8 cellular contexts compared by ENCODE assay signal in genomic region chr20:4720121-4720976, GRCh38. TPM values are rescaled to one million over a fixed set of nuclear protein-coding genes. Genes with fewer than 3 reads are reported as not detected.
DNase-seq lines count a peak whose midpoint lies in the region; ATAC-seq and TF ChIP-seq lines count a peak whose summit lies in the region.

No MANE protein-coding gene starts in this region.

- H3K27me3 ChIP-seq in HUES6 (ENCODE audit: control insufficient read depth, insufficient read depth, low read length) (no peaks in the 10 kb centered on the region), stomach smooth muscle (ENCODE audit: control insufficient read depth in 1 of 2, insufficient read depth in 2 of 2, low read length in 2 of 2) (no peaks in the 10 kb centered on the region)

- H3K9me3 ChIP-seq in HUES6 (ENCODE audit: control insufficient read depth, insufficient read depth, low read depth, low read length) (0 out of 2 replicates have a peak, but pooled peaks cover 2% of the 10 kb centered on the region), stomach smooth muscle (ENCODE audit: control insufficient read depth in 2 of 2, low read length in 2 of 2) (no peaks in the 10 kb centered on the region)

- no peak overlapping the region for H3K4me3 ChIP-seq in HUES6 (ENCODE audit: low read depth, low read length)
- peak overlapping the region; percentile 26 to 49 for H3K4me3 ChIP-seq in stomach smooth muscle (ENCODE audit: low read length in 2 of 2)

- H3K9me3 Mint-ChIP-seq in neural crest cell = no peaks in the 10 kb centered on the region

- ATAC-seq in GM21515 (IDR thresholded peaks at IDR 0.05; ENCODE audit: unreplicated experiment) = peak; percentile 93

- no peaks in the 10 kb centered on the region for H3K27me3 Mint-ChIP-seq in neural crest cell (ENCODE audit: low read depth)

- H3K27ac ChIP-seq in HUES6 (ENCODE audit: low read depth, low read length) (0 out of 2 replicates have a peak overlapping the region, but pooled peaks have one; percentile 7), stomach smooth muscle (ENCODE audit: low read length) (peak overlapping the region; percentile 81)

- H3K4me1 ChIP-seq in HUES6 (ENCODE audit: control insufficient read depth, insufficient read depth, low read length) (peaks cover 13% of the 10 kb centered on the region), stomach smooth muscle (ENCODE audit: control insufficient read depth, insufficient read depth, low read length) (peaks cover 18% of the 10 kb centered on the region)

- H3K36me3 Mint-ChIP-seq in neural crest cell (ENCODE audit: low read depth) = no peaks in the 10 kb centered on the region

- DNase-seq in DMS79 (lab: John Stamatoyannopoulos, UW) = peak; percentile 2
- DNase-seq in RPMI7951 (ENCODE audit: low read depth) = peak; percentile 74
- peak; percentile 38 to 55 for DNase-seq in activated T-helper 1 cell treated with anti-CD3 and anti-CD28 coated beads, Interleukin-2, amount 50 U/mL, for 16 hours (ENCODE audit: low read depth in 1 of 2, low spot score in 1 of 2)
- peak; percentile 92 for DNase-seq in fibroblast of peridontal ligament (ENCODE audit: extremely low read depth)
- peak; percentile 72 for DNase-seq in neural crest cell (ENCODE audit: low read depth, low spot score)

- peak overlapping the region; percentile 12 for H3K4me3 Mint-ChIP-seq in neural crest cell

- TF ChIP-seq CTCF in neural crest cell (conservative IDR thresholded peaks at IDR 0.05) = peak; percentile 85

- H3K36me3 ChIP-seq in HUES6 (ENCODE audit: control insufficient read depth, insufficient read depth, low read length) (no peaks in the 10 kb centered on the region), stomach smooth muscle (ENCODE audit: control insufficient read depth in 2 of 2, insufficient read depth in 2 of 2, low read length in 2 of 2) (no peaks in the 10 kb centered on the region)

- H3K4me1 Mint-ChIP-seq in neural crest cell = peaks cover 17% of the 10 kb centered on the region

- peak overlapping the region; percentile 35 for H3K9ac ChIP-seq in HUES6 (ENCODE audit: low read length)
- H3K9ac ChIP-seq in stomach smooth muscle (ENCODE audit: low read length in 2 of 2) = peak overlapping the region; percentile 54 to 55

- H3K27ac Mint-ChIP-seq in neural crest cell (ENCODE audit: unreplicated experiment) = peak overlapping the region; percentile 84

RNA-seq across cellular contexts. Expression of gene PRND, which starts 1.4 kb away (rescaled TPM):
- total RNA-seq in RPMI7951 (2014; rRNA removed; shearing (Covaris generic)) = under 0.01 and 0.10 TPM in 2 replicates
- not detected in 2 replicates for total RNA-seq in neural crest cell

RNA-seq across cellular contexts. Expression of gene PRNP, which starts 34.1 kb away (rescaled TPM):
- total RNA-seq in RPMI7951 (2014; rRNA removed; shearing (Covaris generic)) = 1,403 and 1,601 TPM in 2 replicates
- total RNA-seq in neural crest cell = 19.9 and 21.0 TPM in 2 replicates

Comparison
In these comparisons a context has a peak if more than half of its experiments do, and no peak if none do; other contexts are left out.
1. DNase-seq: peak in every context shown above with its lines; median percentile 92 in fibroblast of peridontal ligament; 74 in RPMI7951; 72 in neural crest cell; 46 in activated T-helper 1 cell treated with anti-CD3 and anti-CD28 coated beads, Interleukin-2, amount 50 U/mL, for 16 hours; 2 in DMS79.
2. RNA of gene PRNP, which starts 34.1 kb away (total RNA-seq): 1,403 to 1,601 TPM in RPMI7951; 19.9 to 21.0 TPM in neural crest cell; every median in the first group is over 10 times any median in the second.